ENCODE assay signal across 17 cellular contexts in genomic region chr2:174343343-174343637, GRCh38. TPM values are rescaled to one million over a fixed set of nuclear protein-coding genes. Genes with fewer than 3 reads are reported as not detected.
DNase-seq lines count a peak whose midpoint lies in the region; ATAC-seq and TF ChIP-seq lines count a peak whose summit lies in the region.
"Had no signal": no experiment of that assay in that cellular context is flagged by ENCODE, and none has a peak within 500 bp of the region (broad histone marks: within the 10 kb centered on the region; RNA-seq: fewer than 3 reads in every experiment).

No MANE protein-coding gene starts in this region.

- peaks cover 9% of the 10 kb centered on the region for H3K36me3 Mint-ChIP-seq in CD4-positive, CD25-positive, alpha-beta regulatory T cell
- H3K36me3 Mint-ChIP-seq in activated naive CD8-positive, alpha-beta T cell treated with anti-CD3 and anti-CD28 coated beads, Interleukin-2, amount 10 ng/mL, durations not matched to agents 7 days and 5 days: peaks cover 3% of the 10 kb centered on the region

- peaks cover 67% of the 10 kb centered on the region for H3K27me3 Mint-ChIP-seq in CD4-positive, CD25-positive, alpha-beta regulatory T cell
- H3K27me3 Mint-ChIP-seq in activated naive CD8-positive, alpha-beta T cell treated with anti-CD3 and anti-CD28 coated beads, Interleukin-2, amount 10 ng/mL, durations not matched to agents 7 days and 5 days: peaks cover 65% of the 10 kb centered on the region

- peak in 1 of 3 donors; percentile 30 for DNase-seq in CD4-positive, CD25-positive, alpha-beta regulatory T cell
- peak; percentile 28 for DNase-seq in GM10266 (ENCODE audit: extremely low spot score)
- no peak for DNase-seq in activated naive CD8-positive, alpha-beta T cell treated with anti-CD3 and anti-CD28 coated beads, Interleukin-2, amount 10 ng/mL, durations not matched to agents 7 days and 5 days
- DNase-seq in left kidney (ENCODE audit: low read depth, low spot score): peak; percentile 17
- DNase-seq in NCI-H1694 treated with DMSO at 0.1 percent for 48 hours (lab: John Stamatoyannopoulos, UW): no peak
- no peak for DNase-seq in adrenal gland
- DNase-seq: GOT3, NCI-H1930, NCI-H774, SHP77 treated with DMSO at 0.1 percent for 48 hours had no signal

- H3K4me3 ChIP-seq in CD4-positive, CD25-positive, alpha-beta regulatory T cell (ENCODE audit: low read depth, low read length): peak overlapping the region; percentile 30
- no peak overlapping the region for H3K4me3 ChIP-seq in adrenal gland
- H3K4me3 ChIP-seq: BLaER1, mucosa of descending colon had no signal

- peaks cover 47% of the 10 kb centered on the region for H3K27me3 ChIP-seq in CD4-positive, CD25-positive, alpha-beta regulatory T cell (ENCODE audit: control insufficient read depth, insufficient read depth, low read length)
- peaks cover 67% of the 10 kb centered on the region for H3K27me3 ChIP-seq in adrenal gland

- H3K4me3 Mint-ChIP-seq in CD4-positive, CD25-positive, alpha-beta regulatory T cell: peak overlapping the region; percentile 21 to 72 (median 56)
- peak overlapping the region; percentile 72 for H3K4me3 Mint-ChIP-seq in activated naive CD8-positive, alpha-beta T cell treated with anti-CD3 and anti-CD28 coated beads, Interleukin-2, amount 10 ng/mL, durations not matched to agents 7 days and 5 days

- TF ChIP-seq CTCF in GM10266 (IDR thresholded peaks at IDR 0.05; ENCODE audit: control insufficient read depth, insufficient read depth, low read depth, missing control alignments) (no peak), adrenal gland (IDR thresholded peaks at IDR 0.05) (no peak)

- no peak for ATAC-seq in CD4-positive, CD25-positive, alpha-beta regulatory T cell (ENCODE audit: low read depth in 2 of 2)
- no peak for ATAC-seq in activated naive CD8-positive, alpha-beta T cell treated with anti-CD3 and anti-CD28 coated beads, Interleukin-2, amount 10 ng/mL, durations not matched to agents 7 days and 5 days (ENCODE audit: low read depth)
- ATAC-seq in HG02623 (IDR thresholded peaks at IDR 0.05; ENCODE audit: unreplicated experiment) (no peak), GM18520 (IDR thresholded peaks at IDR 0.05; ENCODE audit: unreplicated experiment) (no peak)
- ATAC-seq: mucosa of descending colon had no signal

- 11 to 34% (median 21%) methylated on average over 7 of the region's 7 CpGs for WGBS in adrenal gland, 4 donors

- H3K9me3 ChIP-seq in CD4-positive, CD25-positive, alpha-beta regulatory T cell (ENCODE audit: control insufficient read depth in 2 of 2, low read length in 2 of 2): no peaks in the 10 kb centered on the region
- H3K9me3 ChIP-seq in adrenal gland (replicated peaks in 1 of 3): peaks cover 0 to under 1% (median 0%) of the 10 kb centered on the region in 3 donors
- H3K9me3 ChIP-seq: BLaER1, mucosa of descending colon had no signal

- peaks cover 47% of the 10 kb centered on the region for H3K4me1 ChIP-seq in CD4-positive, CD25-positive, alpha-beta regulatory T cell (ENCODE audit: control insufficient read depth, insufficient read depth, low read length, poor library complexity, severe bottlenecking)
- H3K4me1 ChIP-seq in adrenal gland (replicated peaks in 1 of 2): peaks cover 0 to 21% of the 10 kb centered on the region in 2 donors
- H3K4me1 ChIP-seq: BLaER1 had no signal

- intact Hi-C loops in adrenal gland (cut with DNase I): loop anchor here (5.0 to 10.0 kb wide), 4 partner anchors 188 to 948 kb away; no protein-coding TSS in a partner anchor

- peaks cover 10% of the 10 kb centered on the region for H3K36me3 ChIP-seq in CD4-positive, CD25-positive, alpha-beta regulatory T cell (ENCODE audit: control insufficient read depth, insufficient read depth, low read length)
- peaks cover 0 to 2% of the 10 kb centered on the region in 2 donors for H3K36me3 ChIP-seq in adrenal gland (replicated peaks in 1 of 2)

- peaks cover 23 to 37% (median 35%) of the 10 kb centered on the region in 4 donors for H3K4me1 Mint-ChIP-seq in CD4-positive, CD25-positive, alpha-beta regulatory T cell
- peaks cover 28% of the 10 kb centered on the region for H3K4me1 Mint-ChIP-seq in activated naive CD8-positive, alpha-beta T cell treated with anti-CD3 and anti-CD28 coated beads, Interleukin-2, amount 10 ng/mL, durations not matched to agents 7 days and 5 days

- H3K27ac ChIP-seq in CD4-positive, CD25-positive, alpha-beta regulatory T cell (ENCODE audit: insufficient read depth, low read length, poor library complexity, severe bottlenecking): no peak overlapping the region
- no peak overlapping the region for H3K27ac ChIP-seq in adrenal gland
- H3K27ac ChIP-seq: BLaER1 had no signal

- peaks cover 0 to 8% (median 0%) of the 10 kb centered on the region in 7 donors for H3K9me3 Mint-ChIP-seq in CD4-positive, CD25-positive, alpha-beta regulatory T cell
- H3K9me3 Mint-ChIP-seq in activated naive CD8-positive, alpha-beta T cell treated with anti-CD3 and anti-CD28 coated beads, Interleukin-2, amount 10 ng/mL, durations not matched to agents 7 days and 5 days: no peaks in the 10 kb centered on the region

- H3K27ac Mint-ChIP-seq in CD4-positive, CD25-positive, alpha-beta regulatory T cell: peak overlapping the region in 1 of 3 donors; percentile 89
- no peak overlapping the region for H3K27ac Mint-ChIP-seq in activated naive CD8-positive, alpha-beta T cell treated with anti-CD3 and anti-CD28 coated beads, Interleukin-2, amount 10 ng/mL, durations not matched to agents 7 days and 5 days

- no peak for TF ChIP-seq POLR2A in adrenal gland (IDR thresholded peaks at IDR 0.05)

- POLR2A ChIA-PET in activated naive CD8-positive, alpha-beta T cell treated with anti-CD3 and anti-CD28 coated beads, Interleukin-2, amount 10 ng/mL, durations not matched to agents 7 days and 5 days (lab: Charles Lee): no interaction called here

RNA-seq across cellular contexts. Expression of gene SP9, which starts 8.5 kb away (rescaled TPM):
- total RNA-seq in CD4-positive, CD25-positive, alpha-beta regulatory T cell: not detected
- polyA plus RNA-seq in CD4-positive, CD25-positive, alpha-beta regulatory T cell: not detected
- not detected for total RNA-seq in activated naive CD8-positive, alpha-beta T cell treated with anti-CD3 and anti-CD28 coated beads, Interleukin-2, amount 10 ng/mL, durations not matched to agents 7 days and 5 days
- total RNA-seq in adrenal gland: not detected
- polyA plus RNA-seq in adrenal gland: not detected
- total RNA-seq: dermis microvascular lymphatic vessel endothelial cell, fibroblast of lung, G401, mucosa of descending colon had no signal
- polyA plus RNA-seq: fibroblast of lung had no signal

RNA-seq across cellular contexts. Expression of gene SCRN3, which starts 52.2 kb away (rescaled TPM):
- total RNA-seq in CD4-positive, CD25-positive, alpha-beta regulatory T cell: 11.5 TPM
- polyA plus RNA-seq in CD4-positive, CD25-positive, alpha-beta regulatory T cell: 10 to 100 TPM; 10.0 to 12.8 (median 11.4) TPM
- total RNA-seq in activated naive CD8-positive, alpha-beta T cell treated with anti-CD3 and anti-CD28 coated beads, Interleukin-2, amount 10 ng/mL, durations not matched to agents 7 days and 5 days: 10 to 100 TPM; 17.5 to 19.6 TPM
- 10 to 100 TPM; 17.6 to 60.6 (median 29.8) TPM for total RNA-seq in adrenal gland
- polyA plus RNA-seq in adrenal gland: 10 to 100 TPM in 2 of 3 donors, 1 to 10 TPM in 1; 8.8 to 55.4 (median 19.7) TPM

Comparison
In these comparisons a context has a peak if more than half of its experiments do, and no peak if none do; other contexts are left out.
1. DNase-seq: peak in GM10266 (single experiment) and left kidney (single experiment); none in activated naive CD8-positive, alpha-beta T cell treated with anti-CD3 and anti-CD28 coated beads, Interleukin-2, amount 10 ng/mL, durations not matched to agents 7 days and 5 days (single experiment), NCI-H1694 treated with DMSO at 0.1 percent for 48 hours (single experiment) and adrenal gland (0 of 7).